ENCODE assay signal across 16 cellular contexts in the genomic region with DNA sequence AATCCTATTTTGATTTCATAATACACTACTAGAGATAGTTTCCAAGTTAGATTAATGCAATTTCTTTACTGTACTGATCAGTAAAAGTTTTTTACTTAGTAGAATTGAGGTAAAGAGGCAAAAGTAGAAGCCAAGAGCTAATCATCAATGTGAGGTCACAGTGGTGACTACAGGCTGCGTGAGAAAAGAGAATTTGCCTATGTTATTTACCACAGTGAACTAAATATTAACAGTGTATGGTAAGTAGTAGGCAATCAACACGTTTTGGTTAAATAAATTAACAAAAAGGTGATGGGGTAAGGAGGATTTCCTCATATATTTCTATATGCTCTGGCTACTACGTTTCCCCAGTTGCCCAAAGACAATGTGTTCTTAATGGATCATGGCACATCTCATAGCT.
"Had no signal": no experiment of that assay in that cellular context is flagged by ENCODE, and none has a peak within 500 bp of the region (broad histone marks: within the 10 kb centered on the region; RNA-seq: fewer than 3 reads in every experiment).

No MANE protein-coding gene starts in this region.

- H3K27ac ChIP-seq: colonic mucosa, esophagus squamous epithelium, thoracic aorta, upper lobe of right lung had no signal

- ATAC-seq: left ventricle myocardium superior; natural killer cell treated with Interleukin-12 subunit alpha and Interleukin-12 subunit beta and Interleukin-15 and Interleukin-18, amount 100 ng/mL, for 72 hours; stimulated activated effector memory CD8-positive, alpha-beta T cell treated with anti-CD3 and anti-CD28 coated beads, Interleukin-12 subunit alpha, Interleukin-12 subunit beta, amount 100 ng/mL, for 72 hours; upper lobe of right lung had no signal

- FAIRE-seq: kidney had no signal

- H3K27me3 ChIP-seq: colonic mucosa, esophagus squamous epithelium, upper lobe of right lung had no signal

- DNase-seq: activated CD4-positive, alpha-beta T cell treated with anti-CD3 and anti-CD28 coated beads, Interleukin-2, amount 50 U/mL, for 1 hour; activated CD8-positive, alpha-beta memory T cell treated with anti-CD3 and anti-CD28 coated beads for 24 hours; activated gamma-delta T cell treated with Interleukin-2 at 50 U/mL for 16 hours; activated naive CD8-positive, alpha-beta T cell treated with anti-CD3 and anti-CD28 coated beads for 36 hours; amygdala; central memory CD4-positive, alpha-beta T cell; colonic mucosa; esophagus squamous epithelium; hypothalamus; kidney; left ventricle myocardium superior; retina; upper lobe of right lung had no signal

- H3K9me3 ChIP-seq: colonic mucosa, esophagus squamous epithelium, thoracic aorta, upper lobe of right lung had no signal

- H3K4me3 ChIP-seq: colonic mucosa, esophagus squamous epithelium, thoracic aorta, upper lobe of right lung had no signal

- H3K36me3 ChIP-seq: colonic mucosa, esophagus squamous epithelium, thoracic aorta, upper lobe of right lung had no signal

- H3K4me1 ChIP-seq: colonic mucosa, esophagus squamous epithelium, upper lobe of right lung had no signal
